ENCODE assay signal across 13 cellular contexts in genomic region chr6:15260099-15260821, GRCh38. TPM values are rescaled to one million over a fixed set of nuclear protein-coding genes. Genes with fewer than 3 reads are reported as not detected.
DNase-seq lines count a peak whose midpoint lies in the region; ATAC-seq and TF ChIP-seq lines count a peak whose summit lies in the region.
"Had no signal": no experiment of that assay in that cellular context is flagged by ENCODE, and none has a peak within 500 bp of the region (broad histone marks: within the 10 kb centered on the region; RNA-seq: fewer than 3 reads in every experiment).

No MANE protein-coding gene starts in this region.

- H3K4me1 Mint-ChIP-seq in brain (peaks cover 98% of the 10 kb centered on the region), nephron (peaks cover 90% of the 10 kb centered on the region)

- H3K4me1 ChIP-seq in HEK293 (ENCODE audit: control insufficient read depth, insufficient read depth, low read length) (peaks cover 64% of the 10 kb centered on the region), tibial nerve (peaks cover 0 to 69% (median 40%) of the 10 kb centered on the region in 4 donors)

- CTCF ChIA-PET in HEK293 (lab: Yijun Ruan, JAX): interaction anchor here (0.7 to 1.4 kb wide), 4 partner anchors 24 to 204 kb away, joined by 3 to 8 read pairs (median 5); no protein-coding TSS in a partner anchor

- POLR2A ChIA-PET in HEK293 (lab: Yijun Ruan, JAX): interaction anchor here (0.9 to 1.1 kb wide), 2 partner anchors 11 to 139 kb away, joined by 3 to 12 read pairs; no protein-coding TSS in a partner anchor

- TF ChIP-seq CTCF in AG10803 (conservative IDR thresholded peaks at IDR 0.05; ENCODE audit: low read length): no peak
- TF ChIP-seq CTCF in HEK293 (tag by site-specific recombination; IDR thresholded peaks at IDR 0.05): no peak
- TF ChIP-seq CTCF in brain (conservative IDR thresholded peaks at IDR 0.05): no peak
- TF ChIP-seq CTCF in nephron (IDR thresholded peaks at IDR 0.05; ENCODE audit: unreplicated experiment in 3 of 3): no peak
- TF ChIP-seq CTCF in tibial nerve (IDR thresholded peaks at IDR 0.05): no peak

- TF ChIP-seq POLR2A in tibial nerve (IDR thresholded peaks at IDR 0.05): no peak

- ATAC-seq in HG02759 (IDR thresholded peaks at IDR 0.05; ENCODE audit: unreplicated experiment): no peak
- ATAC-seq: left ventricle myocardium superior had no signal

- H3K27me3 Mint-ChIP-seq in brain (no peaks in the 10 kb centered on the region), nephron (ENCODE audit: low read depth) (no peaks in the 10 kb centered on the region)
- H3K27me3 Mint-ChIP-seq: IgD-negative memory B cell had no signal

- H3K27me3 ChIP-seq in tibial nerve: no peaks in the 10 kb centered on the region
- H3K27me3 ChIP-seq: thyroid gland had no signal

- H3K9me3 ChIP-seq in HEK293 (ENCODE audit: control insufficient read depth, insufficient read depth, low read depth, low read length) (no peaks in the 10 kb centered on the region), tibial nerve (no peaks in the 10 kb centered on the region)
- H3K9me3 ChIP-seq: thyroid gland had no signal

- H3K36me3 Mint-ChIP-seq in brain (peaks cover 18% of the 10 kb centered on the region), nephron (ENCODE audit: low read depth) (peaks cover 7% of the 10 kb centered on the region)
- H3K36me3 Mint-ChIP-seq: IgD-negative memory B cell had no signal

- H3K4me3 Mint-ChIP-seq in brain: peak overlapping the region in 3 of 5 experiments; percentile 0 to 37 (median 16)
- H3K4me3 Mint-ChIP-seq in nephron: peak overlapping the region in 2 of 3 experiments; percentile 10 to 23

- peak overlapping the region; percentile 56 for H3K27ac ChIP-seq in HEK293 (ENCODE audit: extremely low read depth, low read depth, low read length)
- H3K27ac ChIP-seq in tibial nerve: peak overlapping the region in 2 of 4 donors; percentile 17 to 60
- H3K27ac ChIP-seq: epithelial cell of prostate, thyroid gland had no signal

- H3K36me3 ChIP-seq in HEK293 (ENCODE audit: control insufficient read depth in 2 of 2, insufficient read depth in 1 of 2, low read length in 2 of 2) (no peaks in the 10 kb centered on the region; a peak in 1 of 3 replicates), tibial nerve (no peaks in the 10 kb centered on the region)
- H3K36me3 ChIP-seq: thyroid gland had no signal

- peak overlapping the region in 4 of 5 experiments; percentile 0 to 33 (median 27) for H3K27ac Mint-ChIP-seq in brain
- peak overlapping the region; percentile 43 to 55 (median 53) for H3K27ac Mint-ChIP-seq in nephron

- H3K4me3 ChIP-seq in AG10803 (ENCODE audit: low read length): no peak overlapping the region
- no peak overlapping the region for H3K4me3 ChIP-seq in HEK293 (ENCODE audit: low read depth, low read length)
- H3K4me3 ChIP-seq in tibial nerve: no peak overlapping the region
- H3K4me3 ChIP-seq: thyroid gland had no signal

- 26 to 32% methylated on average over 4 of the region's 4 CpGs for whole genome bisulfite sequencing in tibial nerve, 2 donors

- H3K9me3 Mint-ChIP-seq in brain (peaks cover 0 to 3% (median 0%) of the 10 kb centered on the region in 5 experiments), nephron (no peaks in the 10 kb centered on the region)

- no peak for TF ChIP-seq EP300 in tibial nerve (IDR thresholded peaks at IDR 0.05)

- DNase-seq in AG10803 (ENCODE audit: low read depth): peak; percentile 81
- no peak for DNase-seq in D341Med (ENCODE audit: low spot score)
- DNase-seq in tibial nerve (ENCODE audit: low spot score in 2 of 2): no peak
- no peak for DNase-seq in stimulated activated CD4-positive, alpha-beta T cell treated with anti-CD3 and anti-CD28 coated beads, Interleukin-4, amount 100 ng/mL, for 24 hours
- DNase-seq: left ventricle myocardium superior, NCI-H446, thyroid gland had no signal

TF ChIP-seq in HEK293, 187 proteins besides CTCF, POLR2A, EP300 and RAD21 (continues in another document):
- TF ChIP-seq ZNF214 (tag by site-specific recombination; IDR thresholded peaks at IDR 0.05; ENCODE audit: borderline replicate concordance) (no peak), ZNF596 (tag by site-specific recombination; IDR thresholded peaks at IDR 0.05) (peak; percentile 54; the same call in 1 of the 2 replicates), ZXDB (tag by site-specific recombination; IDR thresholded peaks at IDR 0.05) (peak; percentile 83), FEZF1 (tag by site-specific recombination; IDR thresholded peaks at IDR 0.05) (peak; percentile 44; the same call in 1 of the 2 replicates), SP3 (tag by site-specific recombination; IDR thresholded peaks at IDR 0.05) (no peak), ZNF610 (tag by site-specific recombination; IDR thresholded peaks at IDR 0.05; ENCODE audit: borderline replicate concordance) (peak; percentile 60; the same call in 1 of the 2 replicates), ZBTB17 (tag by site-specific recombination; IDR thresholded peaks at IDR 0.05) (peak; percentile 54; the same call in 1 of the 2 replicates), SP7 (tag by site-specific recombination; IDR thresholded peaks at IDR 0.05) (0 out of 2 replicates have a peak, but pooled peaks have one; percentile 17), PRDM6 (tag by site-specific recombination; IDR thresholded peaks at IDR 0.05) (peak; percentile 100), ZSCAN30 (tag by site-specific recombination; IDR thresholded peaks at IDR 0.05) (peak; percentile 27; the same call in 1 of the 2 replicates), ZNF18 (tag by site-specific recombination; IDR thresholded peaks at IDR 0.05) (peak; percentile 48; the same call in 1 of the 2 replicates), BCL11A (tag by site-specific recombination; IDR thresholded peaks at IDR 0.05; ENCODE audit: low read depth) (no peak)
- TF ChIP-seq, protein P1, sequence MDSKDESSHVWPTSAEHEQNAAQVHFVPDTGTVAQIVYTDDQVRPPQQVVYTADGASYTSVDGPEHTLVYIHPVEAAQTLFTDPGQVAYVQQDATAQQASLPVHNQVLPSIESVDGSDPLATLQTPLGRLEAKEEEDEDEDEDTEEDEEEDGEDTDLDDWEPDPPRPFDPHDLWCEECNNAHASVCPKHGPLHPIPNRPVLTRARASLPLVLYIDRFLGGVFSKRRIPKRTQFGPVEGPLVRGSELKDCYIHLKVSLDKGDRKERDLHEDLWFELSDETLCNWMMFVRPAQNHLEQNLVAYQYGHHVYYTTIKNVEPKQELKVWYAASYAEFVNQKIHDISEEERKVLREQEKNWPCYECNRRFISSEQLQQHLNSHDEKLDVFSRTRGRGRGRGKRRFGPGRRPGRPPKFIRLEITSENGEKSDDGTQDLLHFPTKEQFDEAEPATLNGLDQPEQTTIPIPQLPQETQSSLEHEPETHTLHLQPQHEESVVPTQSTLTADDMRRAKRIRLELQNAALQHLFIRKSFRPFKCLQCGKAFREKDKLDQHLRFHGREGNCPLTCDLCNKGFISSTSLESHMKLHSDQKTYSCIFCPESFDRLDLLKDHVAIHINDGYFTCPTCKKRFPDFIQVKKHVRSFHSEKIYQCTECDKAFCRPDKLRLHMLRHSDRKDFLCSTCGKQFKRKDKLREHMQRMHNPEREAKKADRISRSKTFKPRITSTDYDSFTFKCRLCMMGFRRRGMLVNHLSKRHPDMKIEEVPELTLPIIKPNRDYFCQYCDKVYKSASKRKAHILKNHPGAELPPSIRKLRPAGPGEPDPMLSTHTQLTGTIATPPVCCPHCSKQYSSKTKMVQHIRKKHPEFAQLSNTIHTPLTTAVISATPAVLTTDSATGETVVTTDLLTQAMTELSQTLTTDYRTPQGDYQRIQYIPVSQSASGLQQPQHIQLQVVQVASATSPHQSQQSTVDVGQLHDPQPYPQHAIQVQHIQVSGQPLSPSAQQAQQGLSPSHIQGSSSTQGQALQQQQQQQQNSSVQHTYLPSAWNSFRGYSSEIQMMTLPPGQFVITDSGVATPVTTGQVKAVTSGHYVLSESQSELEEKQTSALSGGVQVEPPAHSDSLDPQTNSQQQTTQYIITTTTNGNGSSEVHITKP (tag by site-specific recombination; IDR thresholded peaks at IDR 0.05): peak; percentile 64; the same call in 1 of the 2 replicates

RNA-seq across cellular contexts. Expression of gene JARID2, which starts 14.4 kb away (rescaled TPM):
- polyA plus RNA-seq in brain (ENCODE audit: insufficient read depth, low read depth, low replicate concordance): 19.7 TPM
- total RNA-seq in tibial nerve: 10 to 100 TPM in 2 of 4 donors, 1 to 10 TPM in 2; 9.0 to 26.1 (median 9.8) TPM
